29 cellular contexts compared by ENCODE assay signal in the genomic region with DNA sequence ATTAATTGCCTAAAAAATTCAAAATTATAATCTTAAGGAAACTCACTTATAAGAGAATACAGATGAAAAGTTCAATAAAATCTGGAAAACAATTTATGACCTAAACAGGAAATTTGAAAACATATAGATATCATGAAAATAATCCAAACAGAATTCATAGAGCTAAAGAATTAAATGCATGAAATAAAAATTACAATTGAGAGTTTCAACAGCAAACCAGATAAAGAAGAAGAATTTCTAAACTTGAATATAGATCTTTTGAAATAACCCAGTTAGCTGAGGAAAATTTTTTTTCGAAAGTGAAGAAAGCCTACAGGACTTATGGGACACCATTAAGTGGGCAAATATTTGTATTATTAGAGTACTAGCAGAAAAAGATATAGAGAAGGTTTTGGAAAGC. TPM values are rescaled to one million over a fixed set of nuclear protein-coding genes. Genes with fewer than 3 reads are reported as not detected.
"Had no signal": no experiment of that assay in that cellular context is flagged by ENCODE, and none has a peak within 500 bp of the region (broad histone marks: within the 10 kb centered on the region; RNA-seq: fewer than 3 reads in every experiment).

No MANE protein-coding gene starts in this region.

- H3K79me2 ChIP-seq: hepatocyte had no signal

- H3K4me2 ChIP-seq: hepatocyte had no signal

- H3K36me3 ChIP-seq: esophagus squamous epithelium, neutrophil, stomach, thoracic aorta had no signal

- H3K4me1 ChIP-seq: esophagus squamous epithelium, psoas muscle, stomach had no signal

- H3K4me3 ChIP-seq: esophagus squamous epithelium, hepatocyte, lung, psoas muscle, stomach, thoracic aorta had no signal

- H3K9me3 ChIP-seq: neutrophil, psoas muscle had no signal

- FAIRE-seq: colon had no signal

- H3K27ac ChIP-seq: esophagus squamous epithelium, hepatocyte, neutrophil, psoas muscle, stomach, thoracic aorta had no signal

- H3K27me3 ChIP-seq: esophagus squamous epithelium, hepatocyte, neutrophil had no signal

- DNase-seq: effector memory CD8-positive, alpha-beta T cell; esophagus squamous epithelium; foreskin fibroblast; head of caudate nucleus; left colon; left ventricle myocardium superior; naive thymus-derived CD8-positive, alpha-beta T cell; psoas muscle; retina; stimulated activated CD4-positive, alpha-beta T cell treated with anti-CD3 and anti-CD28 coated beads, Interleukin-2, amount 100 ng/mL, for 24 hours; stimulated activated CD4-positive, alpha-beta T cell treated with anti-CD3 and anti-CD28 coated beads, Interleukin-4, amount 100 ng/mL, for 4 hours; stimulated activated naive CD4-positive, alpha-beta T cell; stomach; substantia nigra; trophoblast cell had no signal

- ATAC-seq: effector memory CD8-positive, alpha-beta T cell; left colon; left ventricle myocardium superior; naive thymus-derived CD8-positive, alpha-beta T cell; psoas muscle; sciatic nerve had no signal

- H2AFZ ChIP-seq: hepatocyte had no signal

RNA-seq across cellular contexts. Expression of gene FCRL1, which starts 6.7 kb away (rescaled TPM):
- total RNA-seq: epithelial cell of proximal tubule, esophagus squamous epithelium, hepatocyte, kidney epithelial cell, left ventricle myocardium superior, osteoblast had no signal
- polyA plus RNA-seq: hepatocyte, neural cell had no signal

RNA-seq across cellular contexts. Expression of gene CD5L, which starts 28.3 kb away (rescaled TPM):
- total RNA-seq: epithelial cell of proximal tubule; hepatocyte; kidney epithelial cell; mesenteric fat pad; mononuclear cell; naive thymus-derived CD8-positive, alpha-beta T cell; osteoblast; skeletal muscle tissue; urinary bladder had no signal
- polyA plus RNA-seq: hepatocyte; naive thymus-derived CD8-positive, alpha-beta T cell; neural cell; stomach had no signal

RNA-seq across cellular contexts. Expression of gene FCRL2, which starts 36.3 kb away (rescaled TPM):
- total RNA-seq: epithelial cell of proximal tubule, kidney epithelial cell, left ventricle myocardium superior, mesenteric fat pad, osteoblast, skeletal muscle tissue, thoracic aorta had no signal
- polyA plus RNA-seq: hepatocyte, neural cell had no signal
